In genomic region chr1:58585591-58586151, GRCh38 we compare ENCODE assay signal across 16 cellular contexts. TPM values are rescaled to one million over a fixed set of nuclear protein-coding genes. Genes with fewer than 3 reads are reported as not detected.
DNase-seq lines count a peak whose midpoint lies in the region; ATAC-seq, FAIRE-seq and TF ChIP-seq lines count a peak whose summit lies in the region.
"Had no signal": no experiment of that assay in that cellular context is flagged by ENCODE, and none has a peak within 500 bp of the region (broad histone marks: within the 10 kb centered on the region; RNA-seq: fewer than 3 reads in every experiment).

No MANE protein-coding gene starts in this region.

- H3K27ac Mint-ChIP-seq in astrocyte (ENCODE audit: unreplicated experiment) = peak overlapping the region; percentile 85
- no peak overlapping the region for H3K27ac Mint-ChIP-seq in stimulated activated effector memory CD8-positive, alpha-beta T cell treated with anti-CD3 and anti-CD28 coated beads, Interleukin-12 subunit alpha, Interleukin-12 subunit beta, amount 100 ng/mL, for 72 hours
- H3K27ac Mint-ChIP-seq: activated T-cell treated with anti-CD3 and anti-CD28 coated beads, Interleukin-2, amount 50 U/mL, for 72 hours had no signal

- WGBS in GM23248 (ENCODE audit: low coverage in 1 of 2, low lambda C conversion rate in 2 of 2, missing lambda C conversion rate in 2 of 2), 2 experiments = 28 to 30% methylated on average over 3 of the region's 3 CpGs

- FAIRE-seq in astrocyte (lab: Jason Lieb, UNC) = peak; percentile 5

- H3K9me3 Mint-ChIP-seq in astrocyte (ENCODE audit: unreplicated experiment) = no peaks in the 10 kb centered on the region
- H3K9me3 Mint-ChIP-seq in stimulated activated effector memory CD8-positive, alpha-beta T cell treated with anti-CD3 and anti-CD28 coated beads, Interleukin-12 subunit alpha, Interleukin-12 subunit beta, amount 100 ng/mL, for 72 hours = no peaks in the 10 kb centered on the region

- no peaks in the 10 kb centered on the region for H3K9me2 ChIP-seq in GM23248 (ENCODE audit: insufficient read depth)

- peaks cover 27% of the 10 kb centered on the region for H3F3A ChIP-seq in GM23248 (ENCODE audit: insufficient read depth)

- TF ChIP-seq CTCF in astrocyte (IDR thresholded peaks at IDR 0.05; ENCODE audit: insufficient read depth, low read depth, low read length) = no peak
- no peak for TF ChIP-seq CTCF in fibroblast of the aortic adventitia (IDR thresholded peaks at IDR 0.05; ENCODE audit: insufficient read depth, low read length)

- peak; percentile 50 for ATAC-seq in stimulated activated effector memory CD8-positive, alpha-beta T cell treated with anti-CD3 and anti-CD28 coated beads, Interleukin-12 subunit alpha, Interleukin-12 subunit beta, amount 100 ng/mL, for 72 hours
- no peak for ATAC-seq in HG02970 (IDR thresholded peaks at IDR 0.05; ENCODE audit: low FRiP score, unreplicated experiment)
- ATAC-seq in GM19467 (IDR thresholded peaks at IDR 0.05; ENCODE audit: unreplicated experiment) = no peak

- H3K36me3 ChIP-seq in GM23248 (ENCODE audit: low read depth) = no peaks in the 10 kb centered on the region
- H3K36me3 ChIP-seq in astrocyte (ENCODE audit: insufficient read depth, low read length) = no peaks in the 10 kb centered on the region

- H3K27me3 ChIP-seq in GM23248 (replicated peaks; ENCODE audit: insufficient read depth) (no peaks in the 10 kb centered on the region), astrocyte (ENCODE audit: insufficient read depth, low read length) (no peaks in the 10 kb centered on the region)

- H2AFZ ChIP-seq in GM23248 (0 out of 2 replicates have a peak overlapping the region, but pooled peaks have one; percentile 27), astrocyte (ENCODE audit: low read depth, low read length) (peak overlapping the region; percentile 23)

- no peaks in the 10 kb centered on the region for H3K36me3 Mint-ChIP-seq in astrocyte (ENCODE audit: low read depth, unreplicated experiment)
- no peaks in the 10 kb centered on the region for H3K36me3 Mint-ChIP-seq in stimulated activated effector memory CD8-positive, alpha-beta T cell treated with anti-CD3 and anti-CD28 coated beads, Interleukin-12 subunit alpha, Interleukin-12 subunit beta, amount 100 ng/mL, for 72 hours

- H3K4me2 ChIP-seq in GM23248 (ENCODE audit: unreplicated experiment) (peak overlapping the region; percentile 40), astrocyte (ENCODE audit: low read length) (peak overlapping the region; percentile 67)

- DNase-seq in GM23248 = peak; percentile 32
- peak; percentile 54 for DNase-seq in astrocyte (ENCODE audit: low read depth)
- DNase-seq in fibroblast of the aortic adventitia (ENCODE audit: low read depth) = peak; percentile 66
- DNase-seq in stimulated activated effector memory CD8-positive, alpha-beta T cell treated with anti-CD3 and anti-CD28 coated beads, Interleukin-12 subunit alpha, Interleukin-12 subunit beta, amount 100 ng/mL, for 72 hours (ENCODE audit: low spot score in 2 of 2) = no peak
- no peak for DNase-seq in stimulated activated CD4-positive, alpha-beta T cell treated with anti-CD3 and anti-CD28 coated beads, Interleukin-12 subunit alpha, Interleukin-12 subunit beta, amount 100 ng/mL, for 4 hours
- DNase-seq in activated CD4-positive, alpha-beta T cell treated with anti-CD3 and anti-CD28 coated beads for 48 hours = no peak
- DNase-seq: activated CD4-positive, CD25-positive, alpha-beta regulatory T cell; activated T-cell treated with anti-CD3 and anti-CD28 coated beads, Interleukin-2, amount 50 U/mL, for 72 hours; anterior cingulate cortex; midbrain; NCI-H2171; psoas muscle; stimulated activated CD4-positive, alpha-beta T cell treated with anti-CD3 and anti-CD28 coated beads, Interleukin-4, amount 100 ng/mL, for 1 hour; stimulated activated naive CD4-positive, alpha-beta T cell treated with Interleukin-2 at 50 U/mL for 16 hours had no signal

- H3K9me3 ChIP-seq in GM23248 (ENCODE audit: low read depth) (no peaks in the 10 kb centered on the region), astrocyte (ENCODE audit: insufficient read depth, low read depth, low read length) (no peaks in the 10 kb centered on the region)
- H3K9me3 ChIP-seq: psoas muscle had no signal

- H3K9ac ChIP-seq in GM23248 (no peak overlapping the region), astrocyte (ENCODE audit: low read length) (no peak overlapping the region)

- H3K4me1 ChIP-seq in GM23248 (ENCODE audit: insufficient read depth) (peaks cover 36% of the 10 kb centered on the region), astrocyte (ENCODE audit: insufficient read depth, low read length) (peaks cover 35% of the 10 kb centered on the region)

- peak overlapping the region; percentile 96 for H3K27ac ChIP-seq in GM23248
- peak overlapping the region; percentile 81 for H3K27ac ChIP-seq in astrocyte (ENCODE audit: low read depth, low read length)

- in situ Hi-C loops in GM23248 (cut with MboI) = no loop called here

- H3K79me2 ChIP-seq in GM23248 (ENCODE audit: insufficient read depth) (no peaks in the 10 kb centered on the region), astrocyte (ENCODE audit: insufficient read depth, low read length) (no peaks in the 10 kb centered on the region)

- H4K20me1 ChIP-seq in GM23248 (ENCODE audit: insufficient read depth) = no peaks in the 10 kb centered on the region
- no peaks in the 10 kb centered on the region for H4K20me1 ChIP-seq in astrocyte (ENCODE audit: insufficient read depth, low read length)

- peaks cover 2% of the 10 kb centered on the region for H3K27me3 Mint-ChIP-seq in astrocyte (ENCODE audit: low read depth, unreplicated experiment)

- H3K4me3 ChIP-seq in GM23248 (no peak overlapping the region), astrocyte (ENCODE audit: insufficient read depth, low read depth, low read length) (no peak overlapping the region), fibroblast of the aortic adventitia (ENCODE audit: low read depth, low read length) (no peak overlapping the region)
- H3K4me3 ChIP-seq: psoas muscle had no signal

- H3K4me1 Mint-ChIP-seq in astrocyte (ENCODE audit: low read depth, unreplicated experiment) = peaks cover 35% of the 10 kb centered on the region
- peaks cover 16% of the 10 kb centered on the region for H3K4me1 Mint-ChIP-seq in stimulated activated effector memory CD8-positive, alpha-beta T cell treated with anti-CD3 and anti-CD28 coated beads, Interleukin-12 subunit alpha, Interleukin-12 subunit beta, amount 100 ng/mL, for 72 hours

- H3K4me3 Mint-ChIP-seq in astrocyte (ENCODE audit: unreplicated experiment) = no peak overlapping the region
- no peak overlapping the region for H3K4me3 Mint-ChIP-seq in stimulated activated effector memory CD8-positive, alpha-beta T cell treated with anti-CD3 and anti-CD28 coated beads, Interleukin-12 subunit alpha, Interleukin-12 subunit beta, amount 100 ng/mL, for 72 hours

RNA-seq across cellular contexts. Expression of gene TACSTD2, which starts 8.6 kb away (rescaled TPM):
- total RNA-seq in GM23248 (2014; rRNA removed; shearing (Covaris generic)) = 1.5 and 1.6 TPM in 2 replicates
- polyA plus RNA-seq in GM23248 (2016; fragmentation: Nextera tagmentation; extraction: Ambion mirVana) = 1.6 and 1.8 TPM in 2 replicates
- total RNA-seq in astrocyte (0.87 and 3.0 TPM in 2 replicates), fibroblast of the aortic adventitia (ENCODE audit: low replicate concordance) (0.36 and 0.82 TPM in 2 replicates)

RNA-seq across cellular contexts. Expression of gene OMA1, which starts 39.1 kb away (rescaled TPM):
- total RNA-seq in GM23248 (2014; rRNA removed; shearing (Covaris generic)) = 9.0 and 13.2 TPM in 2 replicates
- 13.8 and 14.0 TPM in 2 replicates for polyA plus RNA-seq in GM23248 (2016; fragmentation: Nextera tagmentation; extraction: Ambion mirVana)
- 5.1 and 6.0 TPM in 2 replicates for total RNA-seq in astrocyte
- total RNA-seq in fibroblast of the aortic adventitia (ENCODE audit: low replicate concordance) = 22.9 and 30.7 TPM in 2 replicates

Comparison
In these comparisons a context has a peak if more than half of its experiments do, and no peak if none do; other contexts are left out.
1. DNase-seq: peak in GM23248 (single experiment), astrocyte (single experiment) and fibroblast of the aortic adventitia (single experiment); none in stimulated activated effector memory CD8-positive, alpha-beta T cell treated with anti-CD3 and anti-CD28 coated beads, Interleukin-12 subunit alpha, Interleukin-12 subunit beta, amount 100 ng/mL, for 72 hours (0 of 2), stimulated activated CD4-positive, alpha-beta T cell treated with anti-CD3 and anti-CD28 coated beads, Interleukin-12 subunit alpha, Interleukin-12 subunit beta, amount 100 ng/mL, for 4 hours (single experiment) and activated CD4-positive, alpha-beta T cell treated with anti-CD3 and anti-CD28 coated beads for 48 hours (single experiment).